ENCODE assay signal across 26 cellular contexts in the genomic region with DNA sequence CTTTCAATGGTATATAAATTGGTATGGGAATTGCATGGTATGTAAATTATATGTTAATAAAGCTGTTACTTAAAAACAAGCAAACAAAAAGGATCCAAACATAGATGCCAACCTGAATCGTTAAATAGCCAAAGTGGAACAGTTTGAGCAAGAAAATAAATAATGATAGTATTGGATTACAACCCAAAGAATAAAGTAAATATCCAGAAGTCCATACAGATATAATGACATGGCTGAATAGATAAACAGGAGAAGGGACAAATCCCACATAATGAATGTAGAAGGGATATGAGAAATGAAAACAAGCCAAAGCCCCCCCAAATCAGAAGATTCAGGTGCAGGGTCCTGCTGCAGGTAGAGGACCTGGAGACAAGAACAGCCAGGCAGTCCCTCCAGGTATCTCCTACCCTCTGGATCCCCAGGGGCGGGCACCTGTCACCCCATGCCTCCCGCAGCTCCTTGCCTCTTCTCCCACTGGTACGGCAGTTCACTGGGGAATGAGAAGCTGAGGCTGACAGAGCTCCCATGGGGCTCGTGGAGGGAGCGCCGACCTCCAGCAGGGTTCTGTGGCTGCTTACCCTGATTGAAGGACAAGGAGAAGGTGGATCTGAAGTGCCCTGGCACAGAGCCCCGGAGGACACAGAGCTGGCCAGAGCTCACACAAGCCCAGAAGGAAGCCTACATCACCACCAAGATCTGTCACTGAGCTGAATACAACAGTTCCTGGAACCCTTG. TPM values are rescaled to one million over a fixed set of nuclear protein-coding genes. Genes with fewer than 3 reads are reported as not detected.
DNase-seq lines count a peak whose midpoint lies in the region; ATAC-seq and TF ChIP-seq lines count a peak whose summit lies in the region.
"Had no signal": no experiment of that assay in that cellular context is flagged by ENCODE, and none has a peak within 500 bp of the region (broad histone marks: within the 10 kb centered on the region; RNA-seq: fewer than 3 reads in every experiment).

No MANE protein-coding gene starts in this region.

- peak; percentile 22 for DNase-seq in NCI-H1092 treated with DMSO at 0.1 percent for 48 hours (lab: John Stamatoyannopoulos, UW)
- DNase-seq in NCI-H1092 (lab: John Stamatoyannopoulos, UW): no peak
- DNase-seq in LNCaP clone FGC (ENCODE audit: low read depth): peak; percentile 36
- no peak for DNase-seq in neuronal stem cell (ENCODE audit: low spot score)
- DNase-seq in suprapubic skin (ENCODE audit: low spot score in 2 of 2): no peak
- no peak for DNase-seq in ovary
- DNase-seq in GM13977 (ENCODE audit: low spot score): no peak
- DNase-seq: ACHN; Caco-2; CD4-positive, alpha-beta memory T cell; DMS 273 treated with DMSO at 0.1 percent for 48 hours; DND-41; IMR-90; NCI-H1694; NCI-H2081; NCI-H748 treated with DMSO at 0.1 percent for 48 hours; OCI-M1; SHP77 had no signal

- H2BK12ac ChIP-seq in neuronal stem cell (ENCODE audit: low read length): no peak overlapping the region

- no peak for TF ChIP-seq POLR2A in gastroesophageal sphincter (IDR thresholded peaks at IDR 0.05)
- TF ChIP-seq POLR2A in suprapubic skin (IDR thresholded peaks at IDR 0.05): no peak
- TF ChIP-seq POLR2A in ovary (IDR thresholded peaks at IDR 0.05): no peak

- intact Hi-C loops in ovary (cut with DNase I): no loop called here

- H3K18ac ChIP-seq in neuronal stem cell (ENCODE audit: low read length): no peak overlapping the region

- H2BK15ac ChIP-seq in neuronal stem cell (ENCODE audit: low read length): no peak overlapping the region

- H3K4me1 ChIP-seq in gastroesophageal sphincter (peaks cover 0 to 45% (median 12%) of the 10 kb centered on the region in 3 donors), neuronal stem cell (ENCODE audit: control insufficient read depth in 2 of 2, insufficient read depth in 1 of 2, low read depth in 1 of 2, low read length in 2 of 2) (no peaks in the 10 kb centered on the region), suprapubic skin (peaks cover 10% of the 10 kb centered on the region), ovary (ENCODE audit: insufficient read depth) (no peaks in the 10 kb centered on the region)
- H3K4me1 ChIP-seq: Caco-2, HAP-1 had no signal

- H2BK5ac ChIP-seq in neuronal stem cell (ENCODE audit: low read length): no peak overlapping the region

- no peak overlapping the region for H4K91ac ChIP-seq in neuronal stem cell (ENCODE audit: low read depth, low read length, poor library complexity)

- no peak overlapping the region for H2AFZ ChIP-seq in neuronal stem cell (ENCODE audit: low read length)
- H2AFZ ChIP-seq: GM23338 had no signal

- H3K23ac ChIP-seq in neuronal stem cell (ENCODE audit: low read depth, low read length, poor library complexity): peak overlapping the region; percentile 80

- no peak overlapping the region for H3K4me3 ChIP-seq in LNCaP clone FGC (ENCODE audit: low read depth, low read length)
- H3K4me3 ChIP-seq in gastroesophageal sphincter: no peak overlapping the region
- H3K4me3 ChIP-seq in neuronal stem cell (ENCODE audit: low read length in 2 of 2): no peak overlapping the region
- no peak overlapping the region for H3K4me3 ChIP-seq in suprapubic skin
- no peak overlapping the region for H3K4me3 ChIP-seq in ovary
- H3K4me3 ChIP-seq: BLaER1, GM12878, GM23338, HAP-1 had no signal

- peak overlapping the region; percentile 43 for H4K8ac ChIP-seq in neuronal stem cell (ENCODE audit: low read depth, low read length)

- in situ Hi-C loops in GM13977 (cut with MboI; ENCODE audit: low pct_unique_long_range_greater_than_20kb, low sequenced_read_pairs, unreplicated experiment): no loop called here

- TF ChIP-seq CTCF in LNCaP clone FGC (IDR thresholded peaks at IDR 0.05; ENCODE audit: control insufficient read depth, extremely low read depth, insufficient read depth): no peak
- no peak for TF ChIP-seq CTCF in gastroesophageal sphincter (IDR thresholded peaks at IDR 0.05)
- TF ChIP-seq CTCF in suprapubic skin (IDR thresholded peaks at IDR 0.05): no peak
- TF ChIP-seq CTCF in ovary (IDR thresholded peaks at IDR 0.05): no peak
- no peak for TF ChIP-seq CTCF in GM13977 (IDR thresholded peaks at IDR 0.05; ENCODE audit: extremely low read depth, insufficient read depth, missing control alignments)

- H3K9me3 ChIP-seq in gastroesophageal sphincter (no peaks in the 10 kb centered on the region), neuronal stem cell (replicated peaks in 1 of 2; ENCODE audit: control insufficient read depth in 2 of 2, insufficient read depth in 1 of 2, low read depth in 1 of 2, low read length in 2 of 2) (no peaks in the 10 kb centered on the region), suprapubic skin (no peaks in the 10 kb centered on the region), ovary (no peaks in the 10 kb centered on the region)
- H3K9me3 ChIP-seq: BLaER1, Caco-2, HAP-1 had no signal

- peaks cover 12% of the 10 kb centered on the region for H3K79me1 ChIP-seq in neuronal stem cell (ENCODE audit: low read depth, low read length)

- no peak overlapping the region for H3K14ac ChIP-seq in neuronal stem cell (ENCODE audit: low read length)

- no peak overlapping the region for H3K4ac ChIP-seq in neuronal stem cell (ENCODE audit: low read length)

- H3K27ac ChIP-seq in gastroesophageal sphincter (peak overlapping the region in 3 of 4 donors; percentile 14 to 41 (median 27)), neuronal stem cell (replicated peaks; ENCODE audit: low read length) (no peak overlapping the region), suprapubic skin (no peak overlapping the region), ovary (no peak overlapping the region)
- H3K27ac ChIP-seq: 22Rv1, BLaER1, KMS-11 had no signal

- TF ChIP-seq EP300 in gastroesophageal sphincter (IDR thresholded peaks at IDR 0.05): no peak
- TF ChIP-seq EP300 in suprapubic skin (IDR thresholded peaks at IDR 0.05): no peak
- TF ChIP-seq EP300 in ovary (IDR thresholded peaks at IDR 0.05): no peak

- no peaks in the 10 kb centered on the region for H3K27me3 ChIP-seq in gastroesophageal sphincter
- no peaks in the 10 kb centered on the region for H3K27me3 ChIP-seq in neuronal stem cell (ENCODE audit: control insufficient read depth in 3 of 3, insufficient read depth in 3 of 3, low read depth in 1 of 3, low read length in 3 of 3)
- no peaks in the 10 kb centered on the region for H3K27me3 ChIP-seq in suprapubic skin
- no peaks in the 10 kb centered on the region for H3K27me3 ChIP-seq in ovary
- H3K27me3 ChIP-seq: BLaER1 had no signal

- 83 to 84% methylated on average over 3 to 4 of the region's 8 CpGs for WGBS in gastroesophageal sphincter (ENCODE audit: low coverage in 1 of 2), 2 donors
- no CpG with 5 or more reads among the region's 8 CpGs for WGBS in neuronal stem cell (ENCODE audit: extremely low coverage in 2 of 2, insufficient read length in 2 of 2, insufficient replicate concordance in 1 of 2), 2 donors
- 77% methylated on average over 6 of the region's 8 CpGs for WGBS in suprapubic skin
- 80 to 90% (median 81%) methylated on average over 6 to 8 of the region's 8 CpGs for WGBS in ovary, 3 donors

- H3K9ac ChIP-seq in neuronal stem cell (ENCODE audit: low read depth, low read length, poor library complexity): no peak overlapping the region
- H3K9ac ChIP-seq: BLaER1, KMS-11 had no signal

- H3K36me3 ChIP-seq in gastroesophageal sphincter (peaks cover 0 to 100% of the 10 kb centered on the region in 2 donors), neuronal stem cell (replicated peaks in 1 of 2; ENCODE audit: control insufficient read depth in 2 of 2, insufficient read depth in 2 of 2, low read length in 2 of 2) (peaks cover 57 to 75% of the 10 kb centered on the region in 2 donors), suprapubic skin (peaks cover 84% of the 10 kb centered on the region), ovary (no peaks in the 10 kb centered on the region)

- H2AK5ac ChIP-seq in neuronal stem cell (ENCODE audit: low read depth, low read length): no peak overlapping the region

- no peak overlapping the region for H3K4me2 ChIP-seq in neuronal stem cell (ENCODE audit: insufficient read depth, low read length, poor library complexity, severe bottlenecking)
- H3K4me2 ChIP-seq: BLaER1, GM23338, KMS-11 had no signal

- no peak for ATAC-seq in gastroesophageal sphincter
- ATAC-seq: GM12878, GM23338 had no signal

- H2BK120ac ChIP-seq in neuronal stem cell (ENCODE audit: low read depth, low read length): no peak overlapping the region

RNA-seq across cellular contexts. Expression of gene LCAT, which starts 9.9 kb away (rescaled TPM):
- 10 to 100 TPM; 10.8 to 25.8 (median 15.9) TPM for total RNA-seq in gastroesophageal sphincter
- 13.5 TPM for polyA plus RNA-seq in neuronal stem cell (2013, experiment 1 of 2)
- 14.5 TPM for polyA plus RNA-seq in neuronal stem cell (2013, experiment 2 of 2)
- total RNA-seq in suprapubic skin: 10 to 100 TPM; 10.6 to 61.4 (median 22.6) TPM
- total RNA-seq in ovary: 10 to 100 TPM; 10.5 to 31.2 (median 22.0) TPM
- polyA plus RNA-seq in ovary: 10 to 100 TPM in 1 of 2 donors, 1 to 10 TPM in 1; 7.5 to 15.0 TPM

RNA-seq across cellular contexts. Expression of gene SLC12A4, which starts 14.6 kb away (rescaled TPM):
- total RNA-seq in gastroesophageal sphincter: 100 to 1,000 TPM in 1 of 4 donors, 10 to 100 TPM in 3; 54.7 to 121 (median 64.0) TPM
- polyA plus RNA-seq in neuronal stem cell (2013, experiment 1 of 2): 34.0 TPM
- polyA plus RNA-seq in neuronal stem cell (2013, experiment 2 of 2): 32.4 TPM
- total RNA-seq in suprapubic skin: 100 to 1,000 TPM in 1 of 4 donors, 10 to 100 TPM in 3; 31.2 to 165 (median 72.2) TPM
- total RNA-seq in ovary: 10 to 100 TPM; 27.7 to 85.6 (median 56.5) TPM
- 10 to 100 TPM; 29.7 to 48.7 TPM for polyA plus RNA-seq in ovary

RNA-seq across cellular contexts. Expression of gene PSMB10, which starts 17.2 kb away (rescaled TPM):
- total RNA-seq in gastroesophageal sphincter (10 to 100 TPM; 26.5 to 33.8 (median 32.6) TPM), suprapubic skin (10 to 100 TPM; 13.5 to 31.2 (median 16.3) TPM), ovary (10 to 100 TPM; 26.2 to 64.4 (median 50.8) TPM)
- polyA plus RNA-seq in neuronal stem cell (2013, experiment 1 of 2): 9.9 TPM
- polyA plus RNA-seq in neuronal stem cell (2013, experiment 2 of 2): 10.6 TPM
- polyA plus RNA-seq in ovary: 10 to 100 TPM in 1 of 2 donors, 1 to 10 TPM in 1; 5.8 to 63.1 TPM

RNA-seq across cellular contexts. Expression of gene CTRL, which starts 22.1 kb away (rescaled TPM):
- total RNA-seq in gastroesophageal sphincter: 1 to 10 TPM in 2 of 4 donors, not detected in 2; 1.2 to 5.0 TPM
- 0.46 TPM for polyA plus RNA-seq in neuronal stem cell (2013, experiment 1 of 2)
- 0.43 TPM for polyA plus RNA-seq in neuronal stem cell (2013, experiment 2 of 2)
- 1 to 10 TPM in 3 of 4 donors, under 1 TPM in 1; 0.55 to 2.7 (median 1.8) TPM for total RNA-seq in suprapubic skin
- total RNA-seq in ovary: 1 to 10 TPM; 1.5 to 4.4 (median 2.5) TPM
- polyA plus RNA-seq in ovary: 1 to 10 TPM in 1 of 2 donors, under 1 TPM in 1; 0.35 to 2.5 TPM

RNA-seq across cellular contexts. Expression of gene DPEP3, which starts 26.5 kb away (rescaled TPM):
- total RNA-seq in gastroesophageal sphincter: 1 to 10 TPM in 1 of 4 donors, not detected in 3; 1.4 TPM
- 0.56 TPM for polyA plus RNA-seq in neuronal stem cell (2013, experiment 1 of 2)
- polyA plus RNA-seq in neuronal stem cell (2013, experiment 2 of 2): 0.29 TPM
- not detected for total RNA-seq in suprapubic skin
- total RNA-seq in ovary: under 1 TPM in 1 of 7 donors, not detected in 6; 0.23 TPM
- under 1 TPM in 1 of 2 donors, not detected in 1; 0.05 TPM for polyA plus RNA-seq in ovary
- total RNA-seq: Caco-2, GM12878, IMR-90, NCI-H460 had no signal
- polyA plus RNA-seq: CD4-positive, alpha-beta memory T cell; GM12878; IMR-90 had no signal

Comparison
In these comparisons a context has a peak if more than half of its experiments do, and no peak if none do; other contexts are left out.
1. DNase-seq: peak in NCI-H1092 treated with DMSO at 0.1 percent for 48 hours (single experiment) and LNCaP clone FGC (single experiment); none in NCI-H1092 (single experiment), neuronal stem cell (single experiment), suprapubic skin (0 of 2), ovary (0 of 5) and GM13977 (single experiment).
2. H3K27ac ChIP-seq: peak in gastroesophageal sphincter (3 of 4); none in neuronal stem cell (single experiment), suprapubic skin (single experiment) and ovary (0 of 2).